20 cellular contexts compared by ENCODE assay signal in the genomic region with DNA sequence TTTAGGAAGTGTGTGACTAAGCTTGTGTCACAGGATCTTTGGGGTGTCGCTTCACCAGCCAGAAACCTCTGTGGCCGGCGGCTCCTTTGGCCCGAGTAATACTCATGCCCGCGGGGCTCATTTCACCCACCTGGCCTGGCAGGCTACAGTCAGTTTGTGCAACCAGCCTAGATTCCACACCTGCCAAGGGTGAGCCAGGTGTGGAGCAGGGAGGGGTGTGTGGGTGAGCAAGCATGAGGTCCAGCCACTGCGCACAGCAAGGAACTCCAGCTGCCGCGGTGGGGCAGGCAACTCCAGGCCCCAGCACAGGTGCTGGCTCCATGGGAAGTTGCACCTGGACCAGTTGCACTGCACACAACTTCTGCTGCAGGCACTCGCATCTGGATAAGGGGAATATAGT.
A peak's percentile ranks its signal among the peaks of the same experiment; 100 is the strongest.
DNase-seq lines count a peak whose midpoint lies in the region; ATAC-seq, FAIRE-seq and TF ChIP-seq lines count a peak whose summit lies in the region.
"Had no signal": no experiment of that assay in that cellular context is flagged by ENCODE, and none has a peak within 500 bp of the region (broad histone marks: within the 10 kb centered on the region; RNA-seq: fewer than 3 reads in every experiment).

No MANE protein-coding gene starts in this region.

- no peaks in the 10 kb centered on the region for H3F3A ChIP-seq in PC-3 (ENCODE audit: low read length, unreplicated experiment)

- intact Hi-C loops in PC-3 (cut with micrococcal nuclease) (no loop called here), left colon (cut with DNase I, micrococcal nuclease) (no loop called here)

- H3K4me1 Mint-ChIP-seq in chondrocyte (ENCODE audit: low read depth) = no peaks in the 10 kb centered on the region
- H3K4me1 Mint-ChIP-seq: B cell had no signal

- DNase-seq in NCI-H748 (lab: John Stamatoyannopoulos, UW; ENCODE audit: unreplicated experiment) (peak; percentile 25), NCI-H748 treated with DMSO at 0.1 percent for 48 hours (lab: John Stamatoyannopoulos, UW) (no peak), HT1080 (ENCODE audit: low read depth) (peak; percentile 4), PC-3 (peak; percentile 84), chondrocyte (ENCODE audit: low spot score) (peak; percentile 73), left colon (no peak), GM19239 (ENCODE audit: insufficient read length, low spot score) (no peak)
- DNase-seq: C1 segment of cervical spinal cord; Calu3; CD4-positive, alpha-beta T cell; DMS 273 treated with DMSO at 0.1 percent for 48 hours; DMS79 treated with DMSO at 0.1 percent for 48 hours; EL had no signal

- CTCF ChIA-PET in PC-3 (lab: Charles Lee) = no interaction called here

- ATAC-seq in PC-3 (peak; percentile 90), HG03354 (IDR thresholded peaks at IDR 0.05; ENCODE audit: poor library complexity, severe bottlenecking, unreplicated experiment) (no peak), left colon (no peak)

- no peak overlapping the region for H3K27ac Mint-ChIP-seq in chondrocyte (ENCODE audit: unreplicated experiment)
- H3K27ac Mint-ChIP-seq: B cell; CD4-positive, alpha-beta T cell had no signal

- no peak overlapping the region for H2AFZ ChIP-seq in PC-3 (ENCODE audit: low read length)

- no peak overlapping the region for H3K27ac ChIP-seq in PC-3 (ENCODE audit: low read length)
- H3K27ac ChIP-seq: HL-60 had no signal

- no TSS peak for BruUV-seq in PC-3 (replicated peaks; lab: Mats Ljungman, UMichigan)

- H3K4me1 ChIP-seq in PC-3 (ENCODE audit: insufficient read depth, low read length) = peaks cover 10% of the 10 kb centered on the region
- H3K4me1 ChIP-seq: HAP-1 had no signal

- no peaks in the 10 kb centered on the region for H3K9me3 ChIP-seq in PC-3 (ENCODE audit: low read length)
- H3K9me3 ChIP-seq: HAP-1 had no signal

- H3K4me3 ChIP-seq in PC-3 (ENCODE audit: low read length) = no peak overlapping the region
- H3K4me3 ChIP-seq: HAP-1 had no signal

- POLR2A ChIA-PET in PC-3 (lab: Charles Lee; ENCODE audit: unreplicated experiment) = interaction anchor here (0.6 kb wide), 2 partner anchors 9 to 554 kb away, joined by 4 to 7 read pairs; no protein-coding TSS in a partner anchor

- H3K27me3 Mint-ChIP-seq in chondrocyte (ENCODE audit: low read depth) = no peaks in the 10 kb centered on the region
- H3K27me3 Mint-ChIP-seq: B cell; CD4-positive, alpha-beta T cell had no signal

- no peak overlapping the region for H3K9ac ChIP-seq in PC-3 (ENCODE audit: low read length)

- TF ChIP-seq CTCF in PC-3 (conservative IDR thresholded peaks at IDR 0.05; ENCODE audit: low read depth, low read length) (no peak), chondrocyte (IDR thresholded peaks at IDR 0.05) (no peak)

- no peak overlapping the region for H3K4me3 Mint-ChIP-seq in chondrocyte (ENCODE audit: unreplicated experiment)
- H3K4me3 Mint-ChIP-seq: B cell; CD4-positive, alpha-beta T cell had no signal

- H3K27me3 ChIP-seq in PC-3 (ENCODE audit: low read length) = no peaks in the 10 kb centered on the region

- H3K9me2 ChIP-seq in PC-3 (replicated peaks; ENCODE audit: low read length) = no peaks in the 10 kb centered on the region

- H3K9me3 Mint-ChIP-seq in chondrocyte (ENCODE audit: low read depth) = no peaks in the 10 kb centered on the region
- H3K9me3 Mint-ChIP-seq: CD4-positive, alpha-beta T cell had no signal

- no peaks in the 10 kb centered on the region for H3K36me3 ChIP-seq in PC-3 (ENCODE audit: low read depth, low read length)
- H3K36me3 ChIP-seq: HAP-1 had no signal

- H4K20me1 ChIP-seq in PC-3 (ENCODE audit: low read length) = no peaks in the 10 kb centered on the region

- peak overlapping the region; percentile 26; the same call in 1 of the 2 replicates for H3K4me2 ChIP-seq in PC-3 (ENCODE audit: low read length)

- no peak for FAIRE-seq in GM19239 (lab: Jason Lieb, UNC)
- FAIRE-seq: A204.1, GM12891, H1 had no signal

- no peaks in the 10 kb centered on the region for H3K79me2 ChIP-seq in PC-3 (ENCODE audit: low read length)

- H3K36me3 Mint-ChIP-seq in chondrocyte (ENCODE audit: low read depth) = no peaks in the 10 kb centered on the region

Comparison
In these comparisons a context has a peak if more than half of its experiments do, and no peak if none do; other contexts are left out.
1. DNase-seq: peak in NCI-H748 (single experiment), HT1080 (single experiment), PC-3 (single experiment) and chondrocyte (single experiment); none in NCI-H748 treated with DMSO at 0.1 percent for 48 hours (single experiment), left colon (0 of 2) and GM19239 (single experiment).